In genomic region chr19:41407271-41407670, GRCh38 we compare ENCODE assay signal across 14 cellular contexts. TPM values are rescaled to one million over a fixed set of nuclear protein-coding genes. Genes with fewer than 3 reads are reported as not detected.
A peak's percentile ranks its signal among the peaks of the same experiment; 100 is the strongest.
DNase-seq lines count a peak whose midpoint lies in the region; ATAC-seq and TF ChIP-seq lines count a peak whose summit lies in the region.
"Had no signal": no experiment of that assay in that cellular context is flagged by ENCODE, and none has a peak within 500 bp of the region (broad histone marks: within the 10 kb centered on the region; RNA-seq: fewer than 3 reads in every experiment).

No MANE protein-coding gene starts in this region.

- no peaks in the 10 kb centered on the region for H3K9me3 Mint-ChIP-seq in CD8-positive, alpha-beta T cell

- no peak for ATAC-seq in CD8-positive, alpha-beta T cell

- WGBS in iPS DF 6.9 (ENCODE audit: insufficient coverage, insufficient read length): no CpG with 5 or more reads among the region's 4 CpGs
- 22 to 71% (median 31%) methylated on average over 4 of the region's 4 CpGs for WGBS in spleen, 5 donors

- H3K4me3 ChIP-seq in HUES6 (ENCODE audit: low read depth, low read length) (no peak overlapping the region), iPS DF 6.9 (ENCODE audit: low read length) (no peak overlapping the region), spleen (no peak overlapping the region)
- no peak overlapping the region for H3K4me3 ChIP-seq in CD8-positive, alpha-beta T cell (ENCODE audit: low read depth, low read length)
- H3K4me3 ChIP-seq: transverse colon had no signal

- no peak for TF ChIP-seq POLR2A in spleen (IDR thresholded peaks at IDR 0.05)

- TF ChIP-seq CTCF in spleen (IDR thresholded peaks at IDR 0.05 in 8 of 11, conservative IDR thresholded peaks at IDR 0.05 in 3 of 11): peak in 1 of 11 experiments; percentile 25
- no peak for TF ChIP-seq CTCF in CD8-positive, alpha-beta T cell (IDR thresholded peaks at IDR 0.05)

- H3K27me3 ChIP-seq in HUES6 (ENCODE audit: control insufficient read depth, insufficient read depth, low read length): no peaks in the 10 kb centered on the region
- H3K27me3 ChIP-seq in iPS DF 6.9 (ENCODE audit: control insufficient read depth, insufficient read depth, low read length): no peaks in the 10 kb centered on the region
- no peaks in the 10 kb centered on the region for H3K27me3 ChIP-seq in spleen (replicated peaks in 1 of 7)
- no peaks in the 10 kb centered on the region for H3K27me3 ChIP-seq in CD8-positive, alpha-beta T cell (ENCODE audit: insufficient read depth, low read length)
- H3K27me3 ChIP-seq: transverse colon had no signal

- DNase-seq in SKM-1 (lab: John Stamatoyannopoulos, UW; ENCODE audit: unreplicated experiment) (peak; percentile 59), iPS DF 6.9 (ENCODE audit: low read depth, low spot score) (peak; percentile 25), spleen (no peak), H4 (ENCODE audit: low spot score) (no peak), NCI-H1417 treated with DMSO at 0.1 percent for 48 hours (lab: John Stamatoyannopoulos, UW) (no peak)
- DNase-seq in CD8-positive, alpha-beta T cell: no peak
- DNase-seq: activated CD4-positive, alpha-beta T cell treated with anti-CD3 and anti-CD28 coated beads for 48 hours; activated naive CD4-positive, alpha-beta T cell treated with Interleukin-2 at 50 U/mL for 16 hours; DMS153; H7; NCI-H2081 treated with DMSO at 0.1 percent for 48 hours; transverse colon had no signal

- H3K36me3 Mint-ChIP-seq in CD8-positive, alpha-beta T cell: peaks cover 33% of the 10 kb centered on the region

- H3K27ac ChIP-seq in HUES6 (ENCODE audit: low read depth, low read length) (peak overlapping the region; percentile 3; the same call in 1 of the 2 replicates), iPS DF 6.9 (ENCODE audit: low read length) (no peak overlapping the region), spleen (peak overlapping the region in 6 of 8 donors; percentile 21 to 88 (median 69))
- H3K27ac ChIP-seq in CD8-positive, alpha-beta T cell (ENCODE audit: low read depth, low read length): no peak overlapping the region
- H3K27ac ChIP-seq: parathyroid adenoma had no signal

- intact Hi-C loops in spleen (cut with DNase I; ENCODE audit: low total_unique reads): no loop called here
- intact Hi-C loops in CD8-positive, alpha-beta T cell (cut with DNase I, micrococcal nuclease): no loop called here

- peaks cover 21% of the 10 kb centered on the region for H3K4me1 Mint-ChIP-seq in CD8-positive, alpha-beta T cell (ENCODE audit: low read depth)

- H3K4me1 ChIP-seq in HUES6 (ENCODE audit: control insufficient read depth, insufficient read depth, low read length) (peaks cover 25% of the 10 kb centered on the region; the same call in 1 of the 2 replicates), iPS DF 6.9 (ENCODE audit: control insufficient read depth, insufficient read depth, low read length) (no peaks in the 10 kb centered on the region), spleen (peaks cover 4 to 92% (median 40%) of the 10 kb centered on the region in 6 donors)
- H3K4me1 ChIP-seq in CD8-positive, alpha-beta T cell (ENCODE audit: insufficient read depth, low read length): peaks cover 9% of the 10 kb centered on the region

- H3K9ac ChIP-seq in HUES6 (ENCODE audit: low read length): peak overlapping the region; percentile 71
- H3K9ac ChIP-seq: parathyroid adenoma had no signal

- H3K9me3 ChIP-seq in HUES6 (ENCODE audit: control insufficient read depth, insufficient read depth, low read depth, low read length) (no peaks in the 10 kb centered on the region), iPS DF 6.9 (ENCODE audit: control insufficient read depth, insufficient read depth, low read length) (no peaks in the 10 kb centered on the region), spleen (no peaks in the 10 kb centered on the region)
- no peaks in the 10 kb centered on the region for H3K9me3 ChIP-seq in CD8-positive, alpha-beta T cell (ENCODE audit: low read length)
- H3K9me3 ChIP-seq: transverse colon had no signal

- H3K27me3 Mint-ChIP-seq in CD8-positive, alpha-beta T cell (ENCODE audit: low read depth): no peaks in the 10 kb centered on the region

- H3K27ac Mint-ChIP-seq in CD8-positive, alpha-beta T cell: no peak overlapping the region

- H3K4me3 Mint-ChIP-seq in CD8-positive, alpha-beta T cell: no peak overlapping the region

- POLR2A ChIA-PET in CD8-positive, alpha-beta T cell (lab: Charles Lee): no interaction called here

- H3K36me3 ChIP-seq in HUES6 (ENCODE audit: control insufficient read depth, insufficient read depth, low read length) (peaks cover 14% of the 10 kb centered on the region; the same call in 1 of the 2 replicates), iPS DF 6.9 (ENCODE audit: control insufficient read depth, insufficient read depth, low read length) (no peaks in the 10 kb centered on the region; the same call in 1 of the 2 replicates), spleen (peaks cover 0 to 40% (median 13%) of the 10 kb centered on the region in 6 donors)
- peaks cover 4% of the 10 kb centered on the region for H3K36me3 ChIP-seq in CD8-positive, alpha-beta T cell (ENCODE audit: insufficient read depth, low read length)
- H3K36me3 ChIP-seq: transverse colon had no signal

- CTCF ChIA-PET in CD8-positive, alpha-beta T cell (lab: Charles Lee): interaction anchor here (0.9 kb wide), 1 partner anchor 42 kb away, joined by 3 read pairs; no protein-coding TSS in a partner anchor

RNA-seq across cellular contexts. Expression of gene BCKDHA, which starts 9.7 kb away (rescaled TPM):
- 10 to 100 TPM; 10.3 to 55.6 (median 28.3) TPM for total RNA-seq in spleen
- polyA plus RNA-seq in spleen: 10 to 100 TPM; 28.0 to 34.9 (median 29.9) TPM
- total RNA-seq in H4 (2014; rRNA removed; shearing (Covaris generic)): 32.6 and 47.7 TPM in 2 replicates
- 10 to 100 TPM; 19.4 to 20.5 TPM for total RNA-seq in CD8-positive, alpha-beta T cell

RNA-seq across cellular contexts. Expression of gene EXOSC5, which starts 10.1 kb away (rescaled TPM):
- total RNA-seq in spleen: 10 to 100 TPM; 10.1 to 21.0 (median 14.0) TPM
- 10 to 100 TPM; 32.1 to 53.8 (median 42.3) TPM for polyA plus RNA-seq in spleen
- total RNA-seq in H4 (2014; rRNA removed; shearing (Covaris generic)): 28.5 and 28.9 TPM in 2 replicates
- 1 to 10 TPM; 4.1 to 5.5 TPM for total RNA-seq in CD8-positive, alpha-beta T cell

RNA-seq across cellular contexts. Expression of gene B3GNT8, which starts 19.9 kb away (rescaled TPM):
- total RNA-seq in spleen: 10 to 100 TPM in 6 of 7 donors, 1 to 10 TPM in 1; 7.0 to 30.3 (median 11.4) TPM
- polyA plus RNA-seq in spleen: 1 to 10 TPM; 1.8 to 9.8 (median 4.0) TPM
- total RNA-seq in H4 (2014; rRNA removed; shearing (Covaris generic)): not detected in 2 replicates
- 1 to 10 TPM; 1.8 to 3.4 TPM for total RNA-seq in CD8-positive, alpha-beta T cell

RNA-seq across cellular contexts. Expression of gene TMEM91, which starts 30.9 kb away (rescaled TPM):
- total RNA-seq in spleen: 10 to 100 TPM; 19.3 to 62.0 (median 23.5) TPM
- polyA plus RNA-seq in spleen: 10 to 100 TPM; 13.4 to 37.1 (median 34.4) TPM
- total RNA-seq in H4 (2014; rRNA removed; shearing (Covaris generic)): 0.08 and 0.97 TPM in 2 replicates
- total RNA-seq in CD8-positive, alpha-beta T cell: 1 to 10 TPM; 7.8 to 9.7 TPM

RNA-seq across cellular contexts. Expression of gene DMAC2, which starts 32.4 kb away (rescaled TPM):
- 10 to 100 TPM; 25.6 to 34.4 (median 30.4) TPM for total RNA-seq in spleen
- polyA plus RNA-seq in spleen: 10 to 100 TPM; 19.2 to 36.5 (median 27.7) TPM
- total RNA-seq in H4 (2014; rRNA removed; shearing (Covaris generic)): 36.7 and 52.1 TPM in 2 replicates
- 10 to 100 TPM; 23.2 to 25.7 TPM for total RNA-seq in CD8-positive, alpha-beta T cell

Comparison
In these comparisons a context has a peak if more than half of its experiments do, and no peak if none do; other contexts are left out.
1. H3K27ac ChIP-seq: peak in HUES6 (single experiment) and spleen (6 of 8); none in iPS DF 6.9 (single experiment) and CD8-positive, alpha-beta T cell (single experiment).
2. DNase-seq: peak in SKM-1 (single experiment) and iPS DF 6.9 (single experiment); none in spleen (single experiment), H4 (single experiment), CD8-positive, alpha-beta T cell (0 of 7) and NCI-H1417 treated with DMSO at 0.1 percent for 48 hours (single experiment).